ENCODE assay signal across 8 cellular contexts in genomic region chr6:99746261-99746895, GRCh38.
DNase-seq lines count a peak whose midpoint lies in the region; ATAC-seq lines count a peak whose summit lies in the region.

No MANE protein-coding gene starts in this region.

- peaks cover 28 to 43% of the 10 kb centered on the region in 2 donors for H3K27me3 Mint-ChIP-seq in natural killer cell treated with Interleukin-12 subunit alpha and Interleukin-12 subunit beta and Interleukin-15 and Interleukin-18, amount 100 ng/mL, for 72 hours

- DNase-seq in DMS79 treated with DMSO at 0.1 percent for 48 hours (lab: John Stamatoyannopoulos, UW) (peak; percentile 67), HT-29 (ENCODE audit: low spot score) (peak; percentile 76), NOMO-1 treated with dmso at 0.1 percent for 144 hours (lab: John Stamatoyannopoulos, UW; ENCODE audit: unreplicated experiment) (peak; percentile 36), superior temporal gyrus (ENCODE audit: extremely low spot score) (peak; percentile 90)
- DNase-seq in activated CD8-positive, alpha-beta memory T cell treated with anti-CD3 and anti-CD28 coated beads, Interleukin-2, amount 50 U/mL, for 24 hours (ENCODE audit: extremely low read depth), result peak; percentile 27
- DNase-seq in natural killer cell treated with Interleukin-12 subunit alpha and Interleukin-12 subunit beta and Interleukin-15 and Interleukin-18, amount 100 ng/mL, for 72 hours (ENCODE audit: low spot score), result peak; percentile 73

- no peak overlapping the region for H3K4me3 Mint-ChIP-seq in natural killer cell treated with Interleukin-12 subunit alpha and Interleukin-12 subunit beta and Interleukin-15 and Interleukin-18, amount 100 ng/mL, for 72 hours

- no peaks in the 10 kb centered on the region for H3K36me3 Mint-ChIP-seq in natural killer cell treated with Interleukin-12 subunit alpha and Interleukin-12 subunit beta and Interleukin-15 and Interleukin-18, amount 100 ng/mL, for 72 hours

- H3K27ac Mint-ChIP-seq in natural killer cell treated with Interleukin-12 subunit alpha and Interleukin-12 subunit beta and Interleukin-15 and Interleukin-18, amount 100 ng/mL, for 72 hours, result no peak overlapping the region

- H3K4me1 Mint-ChIP-seq in natural killer cell treated with Interleukin-12 subunit alpha and Interleukin-12 subunit beta and Interleukin-15 and Interleukin-18, amount 100 ng/mL, for 72 hours (ENCODE audit: low read depth in 2 of 2), result no peaks in the 10 kb centered on the region

- no peaks in the 10 kb centered on the region for H3K9me3 Mint-ChIP-seq in natural killer cell treated with Interleukin-12 subunit alpha and Interleukin-12 subunit beta and Interleukin-15 and Interleukin-18, amount 100 ng/mL, for 72 hours

- peak; percentile 95 for ATAC-seq in GM21526 (IDR thresholded peaks at IDR 0.05; ENCODE audit: low FRiP score, unreplicated experiment)
- peak; percentile 64 for ATAC-seq in esophagus mucosa
- peak in 1 of 2 donors; percentile 49 for ATAC-seq in natural killer cell treated with Interleukin-12 subunit alpha and Interleukin-12 subunit beta and Interleukin-15 and Interleukin-18, amount 100 ng/mL, for 72 hours

Comparison
In these comparisons a context has a peak if more than half of its experiments do, and no peak if none do; other contexts are left out.
1. DNase-seq: peak in every context shown above with its lines; median percentile 90 in superior temporal gyrus; 76 in HT-29; 73 in natural killer cell treated with Interleukin-12 subunit alpha and Interleukin-12 subunit beta and Interleukin-15 and Interleukin-18, amount 100 ng/mL, for 72 hours; 67 in DMS79 treated with DMSO at 0.1 percent for 48 hours; 36 in NOMO-1 treated with dmso at 0.1 percent for 144 hours; 27 in activated CD8-positive, alpha-beta memory T cell treated with anti-CD3 and anti-CD28 coated beads, Interleukin-2, amount 50 U/mL, for 24 hours.